16 cellular contexts compared by ENCODE assay signal in genomic region chr20:47305667-47306066, GRCh38. TPM values are rescaled to one million over a fixed set of nuclear protein-coding genes. Genes with fewer than 3 reads are reported as not detected.
DNase-seq lines count a peak whose midpoint lies in the region; ATAC-seq and TF ChIP-seq lines count a peak whose summit lies in the region.
"Had no signal": no experiment of that assay in that cellular context is flagged by ENCODE, and none has a peak within 500 bp of the region (broad histone marks: within the 10 kb centered on the region; RNA-seq: fewer than 3 reads in every experiment).

No MANE protein-coding gene starts in this region.

- H4K20me1 ChIP-seq in H9 (ENCODE audit: control insufficient read depth, insufficient read depth, insufficient read length), result no peaks in the 10 kb centered on the region

- ATAC-seq in RWPE2 (ENCODE audit: low read depth), result peak; percentile 71
- ATAC-seq in GM18909 (IDR thresholded peaks at IDR 0.05; ENCODE audit: poor library complexity, unreplicated experiment), result no peak

- no peak overlapping the region for H3K27ac ChIP-seq in H9 (ENCODE audit: insufficient read length, low read depth, low read length)
- H3K27ac ChIP-seq in RWPE2 (ENCODE audit: poor library complexity, severe bottlenecking), result peak overlapping the region; percentile 72
- H3K27ac ChIP-seq: BLaER1, brain microvascular endothelial cell had no signal

- no peaks in the 10 kb centered on the region for H3K23me2 ChIP-seq in H9 (ENCODE audit: insufficient read length, low read depth, low read length, poor library complexity, severe bottlenecking)

- H3K4me1 Mint-ChIP-seq in H9, result peaks cover 37 to 38% of the 10 kb centered on the region in 2 experiments
- peaks cover 4% of the 10 kb centered on the region for H3K4me1 Mint-ChIP-seq in progenitor cell of endocrine pancreas (ENCODE audit: low read depth)

- H3K23ac ChIP-seq in H9 (ENCODE audit: insufficient read length, low read depth, low read length), result no peak overlapping the region

- WGBS in H9 (ENCODE audit: extremely low coverage, insufficient read length, low lambda C conversion rate), result no CpG with 5 or more reads among the region's 4 CpGs

- H3K4me3 ChIP-seq in RWPE2 (ENCODE audit: severe bottlenecking), result no peak overlapping the region
- no peak overlapping the region for H3K4me3 ChIP-seq in choroid plexus epithelial cell (ENCODE audit: low read depth, low read length)
- H3K4me3 ChIP-seq: BLaER1, suprapubic skin had no signal

- H4K8ac ChIP-seq in H9 (replicated peaks; ENCODE audit: insufficient read length, low read depth, low read length), result no peak overlapping the region

- no peak overlapping the region for H4K91ac ChIP-seq in H9 (ENCODE audit: insufficient read length, low read depth, low read length)

- no peak overlapping the region for H2AK5ac ChIP-seq in H9 (ENCODE audit: insufficient read length, low read length)

- H3T11ph ChIP-seq in H9 (ENCODE audit: low read length), result no peak overlapping the region

- H3K36me3 Mint-ChIP-seq in H9 (ENCODE audit: insufficient read depth in 1 of 3, low read depth in 3 of 3), result peaks cover 33 to 87% (median 58%) of the 10 kb centered on the region in 3 experiments; a peak in 6 of 7 replicates
- H3K36me3 Mint-ChIP-seq in progenitor cell of endocrine pancreas (ENCODE audit: insufficient read depth), result peaks cover 17% of the 10 kb centered on the region

- H3K4me3 Mint-ChIP-seq in H9 (no peak overlapping the region), progenitor cell of endocrine pancreas (ENCODE audit: low read depth) (no peak overlapping the region)
- H3K4me3 Mint-ChIP-seq: activated CD4-positive, alpha-beta T cell treated with anti-CD3 and anti-CD28 coated beads, Interleukin-2, amount 10 ng/mL, durations not matched to agents 7 days and 5 days had no signal

- no peak overlapping the region for H2BK5ac ChIP-seq in H9 (ENCODE audit: insufficient read length, low read length)

- no peak for TF ChIP-seq CTCF in H9 (conservative IDR thresholded peaks at IDR 0.05)
- no peak for TF ChIP-seq CTCF in RWPE2 (IDR thresholded peaks at IDR 0.05; ENCODE audit: poor library complexity, severe bottlenecking)
- TF ChIP-seq CTCF in choroid plexus epithelial cell (conservative IDR thresholded peaks at IDR 0.05; ENCODE audit: low read depth, low read length), result no peak
- no peak for TF ChIP-seq CTCF in progenitor cell of endocrine pancreas (IDR thresholded peaks at IDR 0.05; ENCODE audit: unreplicated experiment)

- no peak overlapping the region for H3K18ac ChIP-seq in H9 (ENCODE audit: insufficient read length, low read depth, low read length)

- no peak overlapping the region for H2BK120ac ChIP-seq in H9 (ENCODE audit: low read depth, low read length, poor library complexity, severe bottlenecking)

- no peak overlapping the region for H2BK20ac ChIP-seq in H9 (ENCODE audit: low read depth, low read length, poor library complexity, severe bottlenecking)

- no peak overlapping the region for H2BK12ac ChIP-seq in H9 (ENCODE audit: insufficient read length, low read depth, low read length)

- H3K27me3 Mint-ChIP-seq in H9 (ENCODE audit: low read depth) (no peaks in the 10 kb centered on the region; the same call in 1 of the 2 replicates), progenitor cell of endocrine pancreas (no peaks in the 10 kb centered on the region)
- H3K27me3 Mint-ChIP-seq: activated CD4-positive, alpha-beta T cell treated with anti-CD3 and anti-CD28 coated beads, Interleukin-2, amount 10 ng/mL, durations not matched to agents 7 days and 5 days had no signal

- peaks cover 97% of the 10 kb centered on the region for H3K36me3 ChIP-seq in RWPE2 (ENCODE audit: low read depth)

- no peak overlapping the region for H2BK15ac ChIP-seq in H9 (ENCODE audit: low read depth, low read length)

- DNase-seq in H9 (no peak), RWPE2 (ENCODE audit: low spot score) (peak; percentile 67), choroid plexus epithelial cell (ENCODE audit: low read depth) (peak; percentile 73), progenitor cell of endocrine pancreas (ENCODE audit: low spot score, unreplicated experiment) (no peak), NCI-H526 (lab: John Stamatoyannopoulos, UW) (no peak), SIG-M5 treated with dmso at 0.1 percent for 504 hours (lab: John Stamatoyannopoulos, UW; ENCODE audit: unreplicated experiment) (no peak)
- DNase-seq: activated CD4-positive, alpha-beta T cell treated with anti-CD3 and anti-CD28 coated beads, Interleukin-2, amount 10 ng/mL, durations not matched to agents 7 days and 5 days; activated effector memory CD4-positive, alpha-beta T cell treated with Interleukin-2 at 50 U/mL for 16 hours; brain microvascular endothelial cell; DMS53; NCI-H1436 treated with DMSO at 0.1 percent for 48 hours; SHP77 treated with DMSO at 0.1 percent for 48 hours; T1000 had no signal

- peaks cover 2% of the 10 kb centered on the region; the same call in 1 of the 2 replicates for H3K4me1 ChIP-seq in H9 (ENCODE audit: insufficient read depth, low read length)
- H3K4me1 ChIP-seq in RWPE2 (ENCODE audit: insufficient read depth, poor library complexity, severe bottlenecking), result peaks cover 40% of the 10 kb centered on the region
- H3K4me1 ChIP-seq: BLaER1 had no signal

- peaks cover 15% of the 10 kb centered on the region; the same call in 1 of the 2 replicates for H3K79me2 ChIP-seq in H9 (ENCODE audit: insufficient read depth, low read length)

- peak overlapping the region in 2 of 3 experiments; percentile 59 to 66; a peak in 3 of 7 replicates for H3K27ac Mint-ChIP-seq in H9
- H3K27ac Mint-ChIP-seq in progenitor cell of endocrine pancreas, result peak overlapping the region; percentile 77

- H3K79me1 ChIP-seq in H9 (ENCODE audit: insufficient read depth, low read depth, low read length, poor library complexity, severe bottlenecking), result peaks cover 17% of the 10 kb centered on the region

- H3K9me3 Mint-ChIP-seq in H9, result no peaks in the 10 kb centered on the region
- no peaks in the 10 kb centered on the region for H3K9me3 Mint-ChIP-seq in progenitor cell of endocrine pancreas (ENCODE audit: low read depth)
- H3K9me3 Mint-ChIP-seq: activated CD4-positive, alpha-beta T cell treated with anti-CD3 and anti-CD28 coated beads, Interleukin-2, amount 10 ng/mL, durations not matched to agents 7 days and 5 days had no signal

- no peak overlapping the region for H3K4ac ChIP-seq in H9 (ENCODE audit: low read depth, low read length)

- H3K14ac ChIP-seq in H9 (ENCODE audit: insufficient read depth, low read length), result no peak overlapping the region

- no peak overlapping the region for H2AFZ ChIP-seq in H9 (ENCODE audit: low read length)

- H3K9me3 ChIP-seq in H9 (ENCODE audit: control insufficient read depth, low read depth, low read length), result no peaks in the 10 kb centered on the region
- H3K9me3 ChIP-seq in RWPE2 (ENCODE audit: severe bottlenecking), result no peaks in the 10 kb centered on the region
- H3K9me3 ChIP-seq: BLaER1, suprapubic skin had no signal

- H3K27me3 ChIP-seq in H9 (ENCODE audit: insufficient read depth, low read length) (no peaks in the 10 kb centered on the region), RWPE2 (ENCODE audit: insufficient read depth, poor library complexity, severe bottlenecking) (no peaks in the 10 kb centered on the region)
- H3K27me3 ChIP-seq: BLaER1, brain microvascular endothelial cell, suprapubic skin had no signal

- no peak overlapping the region for H3K4me2 ChIP-seq in H9 (ENCODE audit: insufficient read depth, insufficient read length, low read length)
- H3K4me2 ChIP-seq: BLaER1 had no signal

- no peak overlapping the region for H4K5ac ChIP-seq in H9 (ENCODE audit: insufficient read length, low read depth, low read length)

- H3K56ac ChIP-seq in H9 (ENCODE audit: insufficient read length, low read depth, low read length), result no peak overlapping the region

- no peak overlapping the region for H3K9ac ChIP-seq in H9 (ENCODE audit: extremely low read depth, insufficient read length, low read length)
- H3K9ac ChIP-seq: BLaER1 had no signal

RNA-seq across cellular contexts. Expression of gene ZMYND8, which starts 50.8 kb away (rescaled TPM):
- 158 and 162 TPM in 2 replicates for total RNA-seq in H9 (2021)
- 100 and 102 TPM in 2 replicates for total RNA-seq in progenitor cell of endocrine pancreas

Comparison
In these comparisons a context has a peak if more than half of its experiments do, and no peak if none do; other contexts are left out.
1. DNase-seq: peak in RWPE2 (single experiment) and choroid plexus epithelial cell (single experiment); none in H9 (single experiment), progenitor cell of endocrine pancreas (single experiment), NCI-H526 (0 of 2) and SIG-M5 treated with dmso at 0.1 percent for 504 hours (single experiment).